ENCODE assay signal across 8 cellular contexts in genomic region chr10:121598261-121599249, GRCh38. TPM values are rescaled to one million over a fixed set of nuclear protein-coding genes. Genes with fewer than 3 reads are reported as not detected.
DNase-seq lines count a peak whose midpoint lies in the region; ATAC-seq and TF ChIP-seq lines count a peak whose summit lies in the region.

TSS of gene FGFR2 (minus strand) at chr10:121598444. CDS start at chr10:121593817, 4,627 bp downstream.

- peak within 1 kb of the TSS; percentile 50 for H3K4me3 Mint-ChIP-seq in T-helper 17 cell
- H3K4me3 Mint-ChIP-seq in mesothelial cell of epicardium = peak within 1 kb of the TSS; percentile 92

- H3K36me3 ChIP-seq in esophagus (ENCODE audit: control insufficient read depth in 2 of 2, insufficient read depth in 2 of 2, low read length in 1 of 2) (no peaks in the 10 kb centered on the region), thymus (ENCODE audit: control insufficient read depth, insufficient read depth) (no peaks in the 10 kb centered on the region)

- ATAC-seq in GM19467 (IDR thresholded peaks at IDR 0.05; ENCODE audit: unreplicated experiment) (peak; percentile 96), T-helper 17 cell (peak; percentile 48)

- DNase-seq in DMS 273 (lab: John Stamatoyannopoulos, UW; ENCODE audit: unreplicated experiment) (peak; percentile 93), HuH-7 (ENCODE audit: low spot score) (peak; percentile 92), T-helper 17 cell (no peak), mesothelial cell of epicardium (ENCODE audit: low spot score in 2 of 2, unreplicated experiment in 2 of 2) (peak; percentile 85 to 93), GF-D8 (lab: John Stamatoyannopoulos, UW) (no peak)

- no peak for TF ChIP-seq CTCF in mesothelial cell of epicardium (IDR thresholded peaks at IDR 0.05; ENCODE audit: unreplicated experiment)

- 1% methylated on average over 58 to 92 of the region's 92 CpGs for WGBS in esophagus, 2 donors
- whole genome bisulfite sequencing in thymus = 1% methylated on average over 92 of the region's 92 CpGs

- H3K27me3 Mint-ChIP-seq in T-helper 17 cell (peaks cover 56% of the 10 kb centered on the region), mesothelial cell of epicardium (ENCODE audit: low read depth) (peaks cover 8% of the 10 kb centered on the region)

- H3K36me3 Mint-ChIP-seq in T-helper 17 cell (ENCODE audit: low read depth) = no peaks in the 10 kb centered on the region
- H3K36me3 Mint-ChIP-seq in mesothelial cell of epicardium = peaks cover 4% of the 10 kb centered on the region

- H3K9me3 Mint-ChIP-seq in mesothelial cell of epicardium = no peaks in the 10 kb centered on the region

- H3K4me3 ChIP-seq in esophagus (ENCODE audit: low read depth in 1 of 2, low read length in 2 of 2) (peak within 1 kb of the TSS; percentile 68 to 78), thymus (ENCODE audit: low read length) (peak within 1 kb of the TSS; percentile 38)

- H3K4me1 Mint-ChIP-seq in T-helper 17 cell (peaks cover 5% of the 10 kb centered on the region), mesothelial cell of epicardium (peaks cover 52% of the 10 kb centered on the region)

- H3K9me3 ChIP-seq in T-helper 17 cell (ENCODE audit: control insufficient read depth, low read length, poor library complexity, severe bottlenecking) (no peaks in the 10 kb centered on the region), esophagus (ENCODE audit: control insufficient read depth in 2 of 2, insufficient read depth in 1 of 2, low read depth in 1 of 2, low read length in 1 of 2) (no peaks in the 10 kb centered on the region), thymus (ENCODE audit: control insufficient read depth) (no peaks in the 10 kb centered on the region)

- H3K27me3 ChIP-seq in esophagus (ENCODE audit: control insufficient read depth in 1 of 2, insufficient read depth in 2 of 2, low read length in 2 of 2) = no peaks in the 10 kb centered on the region
- H3K27me3 ChIP-seq in thymus (ENCODE audit: control insufficient read depth, insufficient read depth) = peaks cover 59% of the 10 kb centered on the region

- H3K4me1 ChIP-seq in esophagus (ENCODE audit: control insufficient read depth in 2 of 2, insufficient read depth in 2 of 2, low read length in 1 of 2) (peaks cover 3 to 8% of the 10 kb centered on the region in 2 donors), thymus (ENCODE audit: control insufficient read depth, insufficient read depth, low read length) (no peaks in the 10 kb centered on the region)

- H3K27ac Mint-ChIP-seq in T-helper 17 cell (no peak within 1 kb of the TSS), mesothelial cell of epicardium (peak within 1 kb of the TSS; percentile 90)

- peak within 1 kb of the TSS; percentile 91 for H3K27ac ChIP-seq in esophagus (ENCODE audit: low read depth in 2 of 2, low read length in 1 of 2)
- H3K27ac ChIP-seq in thymus (ENCODE audit: low read depth) = peak within 1 kb of the TSS; percentile 52

RNA-seq across cellular contexts. Expression of gene FGFR2, which starts in this region (rescaled TPM):
- total RNA-seq in T-helper 17 cell (under 1 TPM; 0.31 to 0.82 TPM), mesothelial cell of epicardium (78.0 to 88.3 TPM (median 83.2 TPM) in 3 replicates)
- polyA plus RNA-seq in esophagus (10 to 100 TPM; 10.8 to 15.4 TPM), thymus (26.2 TPM)

Comparison
In these comparisons a context has a peak if more than half of its experiments do, and no peak if none do; other contexts are left out.
1. RNA of gene FGFR2 (total RNA-seq): 78.0 to 88.3 TPM in mesothelial cell of epicardium; 0.31 to 0.82 TPM in T-helper 17 cell; every median in the first group is over 10 times any median in the second.
2. Peak in ATAC-seq in T-helper 17 cell; RNA of the gene not detected or under 1 TPM.
3. DNase-seq: peak in DMS 273 (single experiment), HuH-7 (single experiment) and mesothelial cell of epicardium (2 of 2); none in T-helper 17 cell (0 of 3) and GF-D8 (single experiment).